8 cellular contexts compared by ENCODE assay signal in genomic region chr22:31272522-31273446, GRCh38. TPM values are rescaled to one million over a fixed set of nuclear protein-coding genes. Genes with fewer than 3 reads are reported as not detected.
DNase-seq lines count a peak whose midpoint lies in the region; ATAC-seq and TF ChIP-seq lines count a peak whose summit lies in the region.

No MANE protein-coding gene starts in this region.

- H3K9me2 ChIP-seq in OCI-LY1 (ENCODE audit: low read depth, low read length): no peaks in the 10 kb centered on the region

- peak overlapping the region; percentile 91 for H3K27ac Mint-ChIP-seq in CD8-positive, alpha-beta T cell
- H3K27ac Mint-ChIP-seq in osteocyte (ENCODE audit: unreplicated experiment): no peak overlapping the region

- H3F3A ChIP-seq in OCI-LY1 (ENCODE audit: insufficient read depth, low read length): no peaks in the 10 kb centered on the region

- no peak overlapping the region for H3K9ac ChIP-seq in OCI-LY1 (ENCODE audit: low read length)

- ATAC-seq in CD8-positive, alpha-beta T cell: peak; percentile 76
- ATAC-seq in gastroesophageal sphincter (peak; percentile 68), GM18861 (IDR thresholded peaks at IDR 0.05; ENCODE audit: unreplicated experiment) (no peak)

- H3K79me2 ChIP-seq in OCI-LY1 (ENCODE audit: insufficient read depth, low read length): no peaks in the 10 kb centered on the region

- H3K4me3 ChIP-seq in CD8-positive, alpha-beta T cell (ENCODE audit: low read depth, low read length): no peak overlapping the region
- H3K4me3 ChIP-seq in HEK293 (ENCODE audit: low read depth, low read length) (no peak overlapping the region), OCI-LY1 (ENCODE audit: low read depth, low read length, poor library complexity, severe bottlenecking) (no peak overlapping the region), gastroesophageal sphincter (no peak overlapping the region)

- no peak for TF ChIP-seq EP300 in gastroesophageal sphincter (IDR thresholded peaks at IDR 0.05)

- H3K4me1 Mint-ChIP-seq in CD8-positive, alpha-beta T cell (ENCODE audit: low read depth): peaks cover 63% of the 10 kb centered on the region
- peaks cover 8% of the 10 kb centered on the region for H3K4me1 Mint-ChIP-seq in osteocyte (ENCODE audit: unreplicated experiment)

- peak in 6 of 7 experiments; percentile 44 to 76 (median 56) for DNase-seq in CD8-positive, alpha-beta T cell
- peak; percentile 53 for DNase-seq in activated naive CD4-positive, alpha-beta T cell treated with anti-CD3 and anti-CD28 coated beads, Interleukin-2, amount 50 U/mL, for 16 hours
- DNase-seq in osteocyte (ENCODE audit: extremely low spot score, unreplicated experiment) (no peak), DMS79 (lab: John Stamatoyannopoulos, UW) (no peak)

- POLR2A ChIA-PET in CD8-positive, alpha-beta T cell (lab: Charles Lee): interaction anchor here (1.0 to 18.7 kb wide), 7 partner anchors 10 to 62 kb away, joined by 4 to 608 read pairs (median 6); partner anchors contain the start of genes LIMK2 and PIK3IP1
- POLR2A ChIA-PET in HEK293 (lab: Yijun Ruan, JAX): interaction anchor here (1.0 to 1.6 kb wide), 5 partner anchors 13 to 165 kb away, joined by 3 to 9 read pairs (median 4); partner anchors contain the start of genes LIMK2 and SELENOM

- no peak for TF ChIP-seq POLR2A in gastroesophageal sphincter (IDR thresholded peaks at IDR 0.05)

- H3K4me3 Mint-ChIP-seq in CD8-positive, alpha-beta T cell: no peak overlapping the region
- H3K4me3 Mint-ChIP-seq in osteocyte (ENCODE audit: unreplicated experiment): no peak overlapping the region

- H3K9me3 ChIP-seq in CD8-positive, alpha-beta T cell (ENCODE audit: low read length): no peaks in the 10 kb centered on the region
- H3K9me3 ChIP-seq in HEK293 (ENCODE audit: control insufficient read depth, insufficient read depth, low read depth, low read length): no peaks in the 10 kb centered on the region
- H3K9me3 ChIP-seq in OCI-LY1 (ENCODE audit: low read length): no peaks in the 10 kb centered on the region
- H3K9me3 ChIP-seq in gastroesophageal sphincter: no peaks in the 10 kb centered on the region

- CTCF ChIA-PET in CD8-positive, alpha-beta T cell (lab: Charles Lee): interaction anchor here (0.6 to 7.6 kb wide), 35 partner anchors 10 to 230 kb away, joined by 3 to 84 read pairs (median 4); partner anchors contain the start of genes LIMK2, PIK3IP1 and SELENOM
- CTCF ChIA-PET in HEK293 (lab: Yijun Ruan, JAX): interaction anchor here (0.5 to 6.9 kb wide), 60 partner anchors 10 to 1181 kb away, joined by 3 to 117 read pairs (median 4); partner anchors contain the start of genes LIMK2, PIK3IP1, RNF185 and SELENOM

- H3K36me3 Mint-ChIP-seq in CD8-positive, alpha-beta T cell: peaks cover 60% of the 10 kb centered on the region
- H3K36me3 Mint-ChIP-seq in osteocyte (ENCODE audit: unreplicated experiment): peaks cover 48% of the 10 kb centered on the region

- no peak overlapping the region for H3K4me2 ChIP-seq in OCI-LY1 (ENCODE audit: low read length)

- no peak overlapping the region for H3K27ac ChIP-seq in CD8-positive, alpha-beta T cell (ENCODE audit: low read depth, low read length)
- H3K27ac ChIP-seq in HEK293 (ENCODE audit: extremely low read depth, low read depth, low read length) (no peak overlapping the region), OCI-LY1 (ENCODE audit: low read depth, low read length, poor library complexity, severe bottlenecking) (no peak overlapping the region), gastroesophageal sphincter (peak overlapping the region in 2 of 4 donors; percentile 48 to 49)

- no peak overlapping the region for H2AFZ ChIP-seq in OCI-LY1 (ENCODE audit: low read length)

- H3K27me3 Mint-ChIP-seq in CD8-positive, alpha-beta T cell (ENCODE audit: low read depth): no peaks in the 10 kb centered on the region
- H3K27me3 Mint-ChIP-seq in osteocyte (ENCODE audit: unreplicated experiment): no peaks in the 10 kb centered on the region

- intact Hi-C loops in CD8-positive, alpha-beta T cell (cut with DNase I, micrococcal nuclease): loop anchor here (1.0 to 10.0 kb wide), 5 partner anchors 40 to 308 kb away; partner anchors contain the start of genes LIMK2 (in 2 of the 2), MORC2 (in 1 of the 2) and TUG1 (in 1 of the 2)

- peak; percentile 63 for TF ChIP-seq CTCF in CD8-positive, alpha-beta T cell (IDR thresholded peaks at IDR 0.05)
- TF ChIP-seq CTCF in HEK293 (tag by site-specific recombination; IDR thresholded peaks at IDR 0.05): no peak
- peak; percentile 78 for TF ChIP-seq CTCF in OCI-LY1 (IDR thresholded peaks at IDR 0.05; ENCODE audit: low read length)
- peak in 3 of 4 experiments; percentile 68 to 76 (median 75) for TF ChIP-seq CTCF in gastroesophageal sphincter (IDR thresholded peaks at IDR 0.05)
- peak; percentile 76 for TF ChIP-seq CTCF in osteocyte (IDR thresholded peaks at IDR 0.05)

- no peaks in the 10 kb centered on the region for H3K36me3 ChIP-seq in CD8-positive, alpha-beta T cell (ENCODE audit: insufficient read depth, low read length)
- H3K36me3 ChIP-seq in HEK293 (ENCODE audit: control insufficient read depth in 2 of 2, insufficient read depth in 1 of 2, low read length in 2 of 2): peaks cover 13 to 80% of the 10 kb centered on the region in 2 experiments
- peaks cover 53% of the 10 kb centered on the region for H3K36me3 ChIP-seq in OCI-LY1 (ENCODE audit: insufficient read depth, low read length)
- H3K36me3 ChIP-seq in gastroesophageal sphincter: peaks cover 0 to 80% of the 10 kb centered on the region in 2 donors

- peaks cover 61% of the 10 kb centered on the region for H3K4me1 ChIP-seq in CD8-positive, alpha-beta T cell (ENCODE audit: insufficient read depth, low read length)
- H3K4me1 ChIP-seq in HEK293 (ENCODE audit: control insufficient read depth, insufficient read depth, low read length): no peaks in the 10 kb centered on the region
- no peaks in the 10 kb centered on the region for H3K4me1 ChIP-seq in OCI-LY1 (ENCODE audit: insufficient read depth, low read length, severe bottlenecking)
- H3K4me1 ChIP-seq in gastroesophageal sphincter: peaks cover 0 to 5% (median 0%) of the 10 kb centered on the region in 3 donors

- H3K9me3 Mint-ChIP-seq in CD8-positive, alpha-beta T cell: no peaks in the 10 kb centered on the region
- H3K9me3 Mint-ChIP-seq in osteocyte (ENCODE audit: unreplicated experiment): no peaks in the 10 kb centered on the region

- no peaks in the 10 kb centered on the region for H3K27me3 ChIP-seq in CD8-positive, alpha-beta T cell (ENCODE audit: insufficient read depth, low read length)
- H3K27me3 ChIP-seq in OCI-LY1 (ENCODE audit: insufficient read depth, low read length): no peaks in the 10 kb centered on the region
- H3K27me3 ChIP-seq in gastroesophageal sphincter: no peaks in the 10 kb centered on the region

- WGBS in gastroesophageal sphincter (ENCODE audit: low coverage in 1 of 2), 2 donors: 68 to 78% methylated on average over 4 to 13 of the region's 15 CpGs

- H4K20me1 ChIP-seq in OCI-LY1 (ENCODE audit: insufficient read depth, low read length): no peaks in the 10 kb centered on the region

TF ChIP-seq in HEK293, 187 proteins besides CTCF, POLR2A, EP300 and RAD21:
- TF ChIP-seq ZNF37A (tag by site-specific recombination; IDR thresholded peaks at IDR 0.05) (no peak), ZIC2 (tag by site-specific recombination; IDR thresholded peaks at IDR 0.05) (peak; percentile 45), ZNF560 (tag by site-specific recombination; IDR thresholded peaks at IDR 0.05; ENCODE audit: borderline replicate concordance) (no peak), ZNF48 (tag by site-specific recombination; IDR thresholded peaks at IDR 0.05) (no peak), ZNF654 (tag by site-specific recombination; IDR thresholded peaks at IDR 0.05; ENCODE audit: low read depth) (peak; percentile 69)
- TF ChIP-seq, protein P1, sequence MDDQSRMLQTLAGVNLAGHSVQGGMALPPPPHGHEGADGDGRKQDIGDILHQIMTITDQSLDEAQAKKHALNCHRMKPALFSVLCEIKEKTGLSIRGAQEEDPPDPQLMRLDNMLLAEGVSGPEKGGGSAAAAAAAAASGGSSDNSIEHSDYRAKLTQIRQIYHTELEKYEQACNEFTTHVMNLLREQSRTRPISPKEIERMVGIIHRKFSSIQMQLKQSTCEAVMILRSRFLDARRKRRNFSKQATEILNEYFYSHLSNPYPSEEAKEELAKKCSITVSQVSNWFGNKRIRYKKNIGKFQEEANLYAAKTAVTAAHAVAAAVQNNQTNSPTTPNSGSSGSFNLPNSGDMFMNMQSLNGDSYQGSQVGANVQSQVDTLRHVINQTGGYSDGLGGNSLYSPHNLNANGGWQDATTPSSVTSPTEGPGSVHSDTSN (CRISPR knock-in tag; IDR thresholded peaks at IDR 0.05): 0 out of 2 replicates have a peak, but pooled peaks have one; percentile 25
TF ChIP-seq in HEK293: peak in this region for 3.

RNA-seq across cellular contexts. Expression of gene PIK3IP1, which starts 19.5 kb away (rescaled TPM):
- 100 to 1,000 TPM; 802 to 814 TPM for total RNA-seq in CD8-positive, alpha-beta T cell
- total RNA-seq in gastroesophageal sphincter (10 to 100 TPM; 28.8 to 53.7 (median 37.8) TPM), osteocyte (10.3 and 13.0 TPM in 2 replicates)

Comparison
In these comparisons a context has a peak if more than half of its experiments do, and no peak if none do; other contexts are left out.
1. DNase-seq: peak in CD8-positive, alpha-beta T cell (6 of 7) and activated naive CD4-positive, alpha-beta T cell treated with anti-CD3 and anti-CD28 coated beads, Interleukin-2, amount 50 U/mL, for 16 hours (single experiment); none in osteocyte (single experiment) and DMS79 (single experiment).
2. RNA of gene PIK3IP1, which starts 19.5 kb away (total RNA-seq): 802 to 814 TPM in CD8-positive, alpha-beta T cell; 28.8 to 53.7 TPM in gastroesophageal sphincter and 10.3 to 13.0 TPM in osteocyte; every median in the first group is over 10 times any median in the second.